ENCODE assay signal across 21 cellular contexts in the genomic region with DNA sequence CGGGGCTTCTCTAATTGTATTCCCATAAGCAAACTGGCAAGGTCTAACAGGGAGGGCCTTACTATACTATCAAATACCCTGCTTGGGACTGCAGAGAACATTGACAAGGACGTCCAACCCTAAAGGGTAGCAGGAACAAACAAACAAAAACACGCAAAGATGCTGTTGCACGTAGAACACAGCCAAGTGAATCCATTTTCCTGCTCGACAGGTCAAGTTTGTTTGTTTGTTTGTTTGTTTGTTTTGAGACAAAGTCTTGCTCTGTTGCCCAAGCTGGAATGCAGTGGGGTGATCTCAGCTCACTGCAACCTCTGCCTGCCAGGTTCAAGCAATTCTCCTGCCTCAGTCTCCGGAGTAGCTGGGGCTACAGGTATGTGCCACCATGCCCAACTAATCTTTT.
"Had no signal": no experiment of that assay in that cellular context is flagged by ENCODE, and none has a peak within 500 bp of the region (broad histone marks: within the 10 kb centered on the region; RNA-seq: fewer than 3 reads in every experiment).

No MANE protein-coding gene starts in this region.

- H3K9me3 ChIP-seq: ascending aorta, body of pancreas, Peyer's patch, SJSA1 had no signal

- H3K4me3 Mint-ChIP-seq: activated B cell treated with CpG ODN at 0.5 μM for 24 hours; activated CD4-positive, alpha-beta memory T cell treated with anti-CD3 and anti-CD28 coated beads for 36 hours; activated CD4-positive, alpha-beta T cell treated with anti-CD3 and anti-CD28 coated beads, Interleukin-2, amount 10 ng/mL, durations not matched to agents 7 days and 5 days; activated naive CD8-positive, alpha-beta T cell treated with anti-CD3 and anti-CD28 coated beads, Interleukin-2, amount 50 U/mL, for 24 hours; activated T-cell treated with anti-CD3 and anti-CD28 coated beads, Interleukin-2, amount 50 U/mL, for 4 hours; T-helper 1 cell treated with Interleukin-12 subunit alpha and Interleukin-12 subunit beta and Interleukin-4 antibody, amounts not matched to agents 30 μg/mL and 1 μg/mL, for 36 hours had no signal

- H3K27ac ChIP-seq: ascending aorta, body of pancreas, Peyer's patch, SJSA1 had no signal

- H3K27me3 ChIP-seq: ascending aorta, body of pancreas, Peyer's patch, SJSA1 had no signal

- DNase-seq: activated B cell treated with CpG ODN at 0.5 μM for 24 hours; activated CD4-positive, alpha-beta memory T cell treated with anti-CD3 and anti-CD28 coated beads for 36 hours; activated CD4-positive, alpha-beta T cell treated with anti-CD3 and anti-CD28 coated beads, Interleukin-2, amount 10 ng/mL, durations not matched to agents 7 days and 5 days; activated CD8-positive, alpha-beta memory T cell treated with anti-CD3 and anti-CD28 coated beads for 24 hours; activated effector memory CD4-positive, alpha-beta T cell treated with anti-CD3 and anti-CD28 coated beads, Interleukin-2, amount 50 U/mL, for 16 hours; activated naive CD4-positive, alpha-beta T cell treated with Interleukin-2 at 50 U/mL for 16 hours; activated naive CD8-positive, alpha-beta T cell treated with anti-CD3 and anti-CD28 coated beads, Interleukin-2, amount 50 U/mL, for 24 hours; activated T-cell treated with anti-CD3 and anti-CD28 coated beads, Interleukin-2, amount 50 U/mL, for 4 hours; amniotic stem cell; body of pancreas; NCI-H1048; NCI-H187 treated with DMSO at 0.1 percent for 48 hours; NCI-H2081 treated with DMSO at 0.1 percent for 48 hours; NCI-H446 treated with DMSO at 0.1 percent for 48 hours; NCI-H524 treated with DMSO at 0.1 percent for 48 hours; Peyer's patch; SHP77 had no signal

- H3K4me3 ChIP-seq: ascending aorta, body of pancreas, Peyer's patch, SJSA1 had no signal

- H3K27ac Mint-ChIP-seq: activated B cell treated with CpG ODN at 0.5 μM for 24 hours; activated CD4-positive, alpha-beta memory T cell treated with anti-CD3 and anti-CD28 coated beads for 36 hours; activated naive CD8-positive, alpha-beta T cell treated with anti-CD3 and anti-CD28 coated beads, Interleukin-2, amount 50 U/mL, for 24 hours; T-helper 1 cell treated with Interleukin-12 subunit alpha and Interleukin-12 subunit beta and Interleukin-4 antibody, amounts not matched to agents 30 μg/mL and 1 μg/mL, for 36 hours had no signal

- H3K4me1 ChIP-seq: body of pancreas, SJSA1 had no signal

- H3K9me3 Mint-ChIP-seq: activated B cell treated with CpG ODN at 0.5 μM for 24 hours; activated CD4-positive, alpha-beta memory T cell treated with anti-CD3 and anti-CD28 coated beads for 36 hours; activated CD4-positive, alpha-beta T cell treated with anti-CD3 and anti-CD28 coated beads, Interleukin-2, amount 10 ng/mL, durations not matched to agents 7 days and 5 days; activated naive CD4-positive, alpha-beta T cell treated with anti-CD3 and anti-CD28 coated beads, Interleukin-2, amount 50 U/mL, for 72 hours; activated naive CD8-positive, alpha-beta T cell treated with anti-CD3 and anti-CD28 coated beads, Interleukin-2, amount 50 U/mL, for 24 hours; activated T-cell treated with anti-CD3 and anti-CD28 coated beads, Interleukin-2, amount 50 U/mL, for 4 hours; T-helper 1 cell treated with Interleukin-12 subunit alpha and Interleukin-12 subunit beta and Interleukin-4 antibody, amounts not matched to agents 30 μg/mL and 1 μg/mL, for 36 hours had no signal

- H3K27me3 Mint-ChIP-seq: activated B cell treated with CpG ODN at 0.5 μM for 24 hours; activated CD4-positive, alpha-beta memory T cell treated with anti-CD3 and anti-CD28 coated beads for 36 hours; activated CD4-positive, alpha-beta T cell treated with anti-CD3 and anti-CD28 coated beads, Interleukin-2, amount 10 ng/mL, durations not matched to agents 7 days and 5 days; activated naive CD8-positive, alpha-beta T cell treated with anti-CD3 and anti-CD28 coated beads, Interleukin-2, amount 50 U/mL, for 24 hours had no signal
